Comparison of ENCODE assay signal across 18 cellular contexts in the genomic region with DNA sequence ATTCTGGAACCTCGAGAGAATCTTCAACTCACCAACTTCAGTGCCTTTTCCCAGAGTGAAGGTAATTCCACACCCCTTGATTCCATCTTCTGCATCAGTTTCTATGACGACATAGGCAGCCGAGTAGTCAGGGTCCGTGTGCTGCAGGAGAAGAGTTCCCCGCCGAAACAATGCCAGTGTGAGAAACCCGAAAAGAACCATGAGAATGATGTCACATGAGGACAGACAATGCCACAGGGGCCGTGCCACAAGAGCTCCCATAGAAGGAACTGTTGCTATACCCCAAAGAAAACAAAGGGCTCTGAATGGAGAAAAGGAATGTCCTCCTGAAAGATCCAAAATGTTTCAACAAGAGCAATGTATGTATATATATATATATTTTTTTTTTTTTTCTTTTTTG. TPM values are rescaled to one million over a fixed set of nuclear protein-coding genes. Genes with fewer than 3 reads are reported as not detected.
DNase-seq lines count a peak whose midpoint lies in the region; ATAC-seq and TF ChIP-seq lines count a peak whose summit lies in the region.
"Had no signal": no experiment of that assay in that cellular context is flagged by ENCODE, and none has a peak within 500 bp of the region (broad histone marks: within the 10 kb centered on the region; RNA-seq: fewer than 3 reads in every experiment).

No MANE protein-coding gene starts in this region.

- DNase-seq in activated T-cell treated with anti-CD3 and anti-CD28 coated beads, Interleukin-2, amount 50 U/mL, for 48 hours: peak; percentile 4 to 5
- no peak for DNase-seq in activated T-cell treated with anti-CD3 and anti-CD28 coated beads, Interleukin-2, amount 50 U/mL, for 24 hours
- DNase-seq in caudate nucleus (lab: John Stamatoyannopoulos, UW) (peak in 3 of 61 donors; percentile 1 to 9 (median 3)), left lobe of liver (ENCODE audit: low spot score) (peak; percentile 8), posterior vena cava (ENCODE audit: low spot score) (peak; percentile 22), NCI-H1436 treated with DMSO at 0.1 percent for 48 hours (lab: John Stamatoyannopoulos, UW) (no peak), type B pancreatic cell (ENCODE audit: extremely low spot score, unreplicated experiment) (no peak)
- no peak for DNase-seq in stimulated activated CD4-positive, alpha-beta T cell treated with anti-CD3 and anti-CD28 coated beads, Interleukin-4, amount 100 ng/mL, for 4 hours
- DNase-seq: 8988T, COR-L47, DMS153, H9, MG63, NCI-H1105, NCI-H187, NCI-H2171 treated with DMSO at 0.1 percent for 48 hours, NCI-H510A had no signal

- no peak for TF ChIP-seq CTCF in type B pancreatic cell (conservative IDR thresholded peaks at IDR 0.05)

- peaks cover 78% of the 10 kb centered on the region for H3K36me3 Mint-ChIP-seq in activated T-cell treated with anti-CD3 and anti-CD28 coated beads, Interleukin-2, amount 50 U/mL, for 24 hours (ENCODE audit: low read depth)
- H3K36me3 Mint-ChIP-seq in type B pancreatic cell: peaks cover 44% of the 10 kb centered on the region

- no peak for ATAC-seq in left lobe of liver

- peaks cover 65% of the 10 kb centered on the region for H3K4me1 Mint-ChIP-seq in activated T-cell treated with anti-CD3 and anti-CD28 coated beads, Interleukin-2, amount 50 U/mL, for 24 hours (ENCODE audit: low read depth)
- H3K4me1 Mint-ChIP-seq in type B pancreatic cell (ENCODE audit: unreplicated experiment): peaks cover 38% of the 10 kb centered on the region

- H3K9me3 Mint-ChIP-seq in activated T-cell treated with anti-CD3 and anti-CD28 coated beads, Interleukin-2, amount 50 U/mL, for 24 hours: no peaks in the 10 kb centered on the region
- H3K9me3 Mint-ChIP-seq in type B pancreatic cell: no peaks in the 10 kb centered on the region
- H3K9me3 Mint-ChIP-seq: H9 had no signal

- intact Hi-C loops in posterior vena cava (cut with DNase I): no loop called here

- no peaks in the 10 kb centered on the region for H3K27me3 Mint-ChIP-seq in activated T-cell treated with anti-CD3 and anti-CD28 coated beads, Interleukin-2, amount 50 U/mL, for 24 hours
- no peaks in the 10 kb centered on the region for H3K27me3 Mint-ChIP-seq in type B pancreatic cell

- no peak overlapping the region for H3K27ac Mint-ChIP-seq in activated T-cell treated with anti-CD3 and anti-CD28 coated beads, Interleukin-2, amount 50 U/mL, for 24 hours
- H3K27ac Mint-ChIP-seq in type B pancreatic cell: no peak overlapping the region

- peak overlapping the region; percentile 54 for H3K27ac ChIP-seq in caudate nucleus (ENCODE audit: low read depth, low read length)
- H3K27ac ChIP-seq: BLaER1 treated with 17β-estradiol and CSF1 and Interleukin-3, amounts not matched to agents 10 nM and 100 nM had no signal

- no peak overlapping the region for H3K4me3 Mint-ChIP-seq in activated T-cell treated with anti-CD3 and anti-CD28 coated beads, Interleukin-2, amount 50 U/mL, for 24 hours
- H3K4me3 Mint-ChIP-seq in type B pancreatic cell: no peak overlapping the region
- H3K4me3 Mint-ChIP-seq: H9 had no signal

RNA-seq across cellular contexts. Expression of gene ENOSF1, which starts 6.0 kb away (rescaled TPM):
- 77.4 TPM for total RNA-seq in left lobe of liver
- total RNA-seq in posterior vena cava: 10 to 100 TPM; 38.1 to 57.7 TPM
- 43.2 and 63.1 TPM in 2 replicates for total RNA-seq in type B pancreatic cell (ENCODE audit: low replicate concordance)

RNA-seq across cellular contexts. Expression of gene TYMS, which starts 49.0 kb away (rescaled TPM):
- 1.7 TPM for total RNA-seq in left lobe of liver
- 1 to 10 TPM; 4.0 TPM for total RNA-seq in posterior vena cava
- 65.3 and 143 TPM in 2 replicates for total RNA-seq in type B pancreatic cell (ENCODE audit: low replicate concordance)

Comparison
In these comparisons a context has a peak if more than half of its experiments do, and no peak if none do; other contexts are left out.
1. DNase-seq: peak in activated T-cell treated with anti-CD3 and anti-CD28 coated beads, Interleukin-2, amount 50 U/mL, for 48 hours (2 of 2), left lobe of liver (single experiment) and posterior vena cava (single experiment); none in activated T-cell treated with anti-CD3 and anti-CD28 coated beads, Interleukin-2, amount 50 U/mL, for 24 hours (single experiment), stimulated activated CD4-positive, alpha-beta T cell treated with anti-CD3 and anti-CD28 coated beads, Interleukin-4, amount 100 ng/mL, for 4 hours (0 of 2), NCI-H1436 treated with DMSO at 0.1 percent for 48 hours (single experiment) and type B pancreatic cell (single experiment).
2. RNA of gene TYMS, which starts 49.0 kb away (total RNA-seq): 65.3 to 143 TPM in type B pancreatic cell; 4.0 TPM in posterior vena cava and 1.7 TPM in left lobe of liver (single experiment); every median in the first group is over 10 times any median in the second.